ENCODE assay signal across 37 cellular contexts in the genomic region with DNA sequence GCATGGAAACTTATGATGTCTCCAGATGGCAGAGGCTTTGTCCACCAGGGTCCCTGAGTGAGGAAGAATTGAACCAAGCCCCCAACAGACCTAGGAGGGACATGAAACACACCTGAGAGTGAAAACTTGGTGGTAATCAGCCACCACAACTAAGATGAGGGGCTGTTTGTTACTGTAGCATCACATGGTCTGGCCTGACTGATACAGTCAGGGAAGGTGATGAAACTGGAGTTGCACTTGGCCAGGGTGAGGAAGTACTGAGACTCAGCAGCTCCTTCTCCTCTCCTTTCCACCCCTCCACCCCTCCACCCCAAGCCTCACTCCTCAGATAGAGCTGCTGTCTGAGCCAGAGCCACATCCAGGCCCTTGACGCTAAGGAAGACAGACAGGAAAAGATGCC. TPM values are rescaled to one million over a fixed set of nuclear protein-coding genes. Genes with fewer than 3 reads are reported as not detected.
"Had no signal": no experiment of that assay in that cellular context is flagged by ENCODE, and none has a peak within 500 bp of the region (broad histone marks: within the 10 kb centered on the region; RNA-seq: fewer than 3 reads in every experiment).

No MANE protein-coding gene starts in this region.

- H3K4me3 Mint-ChIP-seq: activated CD4-positive, alpha-beta memory T cell treated with anti-CD3 and anti-CD28 coated beads for 36 hours; activated CD4-positive, alpha-beta T cell treated with anti-CD3 and anti-CD28 coated beads for 36 hours; activated CD4-positive, alpha-beta T cell treated with anti-CD3 and anti-CD28 coated beads, Interleukin-2, amount 10 ng/mL, durations not matched to agents 24 days and 14 days; activated CD8-positive, alpha-beta T cell treated with anti-CD3 and anti-CD28 coated beads, Interleukin-2, amount 10 ng/mL, durations not matched to agents 7 days and 5 days; activated naive CD4-positive, alpha-beta T cell treated with anti-CD3 and anti-CD28 coated beads for 36 hours; activated naive CD4-positive, alpha-beta T cell treated with anti-CD3 and anti-CD28 coated beads, Interleukin-2, amount 50 U/mL, for 24 hours; activated naive CD8-positive, alpha-beta T cell treated with anti-CD3 and anti-CD28 coated beads for 36 hours; activated naive CD8-positive, alpha-beta T cell treated with anti-CD3 and anti-CD28 coated beads, Interleukin-2, amount 50 U/mL, for 24 hours; activated T-cell treated with anti-CD3 and anti-CD28 coated beads, Interleukin-2, amount 50 U/mL, for 24 hours; activated T-cell treated with anti-CD3 and anti-CD28 coated beads, Interleukin-2, amount 50 U/mL, for 72 hours; dendritic cell treated with granulocyte-macrophage colony-stimulating factor and Interleukin-4, amounts not matched to agents 40 ng/mL and 50 ng/mL, for 4 days; effector memory CD8-positive, alpha-beta T cell had no signal

- DNase-seq: activated CD4-positive, alpha-beta memory T cell treated with anti-CD3 and anti-CD28 coated beads for 36 hours; activated CD4-positive, alpha-beta T cell treated with anti-CD3 and anti-CD28 coated beads for 36 hours; activated CD4-positive, alpha-beta T cell treated with anti-CD3 and anti-CD28 coated beads, Interleukin-2, amount 10 ng/mL, durations not matched to agents 24 days and 14 days; activated CD4-positive, CD25-positive, alpha-beta regulatory T cell; activated CD4-positive, CD25-positive, alpha-beta regulatory T cell treated with anti-CD3 and anti-CD28 coated beads, Interleukin-2, amount 50 U/mL, for 72 hours; activated CD8-positive, alpha-beta T cell treated with anti-CD3 and anti-CD28 coated beads, Interleukin-2, amount 10 ng/mL, durations not matched to agents 7 days and 5 days; activated naive CD4-positive, alpha-beta T cell treated with anti-CD3 and anti-CD28 coated beads for 36 hours; activated naive CD8-positive, alpha-beta T cell treated with anti-CD3 and anti-CD28 coated beads for 36 hours; activated naive CD8-positive, alpha-beta T cell treated with anti-CD3 and anti-CD28 coated beads, Interleukin-2, amount 50 U/mL, for 24 hours; activated T-cell treated with anti-CD3 and anti-CD28 coated beads for 4 hours; activated T-cell treated with anti-CD3 and anti-CD28 coated beads, Interleukin-2, amount 50 U/mL, for 24 hours; activated T-cell treated with anti-CD3 and anti-CD28 coated beads, Interleukin-2, amount 50 U/mL, for 72 hours; amygdala; aorta; body of pancreas; central memory CD4-positive, alpha-beta T cell; cerebellar nuclear complex; colonic mucosa; dorsolateral prefrontal cortex; effector CD4-positive, alpha-beta T cell; effector memory CD8-positive, alpha-beta T cell; esophagus squamous epithelium; foreskin melanocyte; heart right ventricle; T-helper 2 cell had no signal

- H3K9me3 ChIP-seq: adrenal gland, body of pancreas, colonic mucosa, esophagus squamous epithelium, gastroesophageal sphincter had no signal

- H3K4me1 Mint-ChIP-seq: activated CD4-positive, alpha-beta T cell treated with anti-CD3 and anti-CD28 coated beads for 36 hours; activated CD4-positive, alpha-beta T cell treated with anti-CD3 and anti-CD28 coated beads, Interleukin-2, amount 10 ng/mL, durations not matched to agents 24 days and 14 days; activated naive CD8-positive, alpha-beta T cell treated with anti-CD3 and anti-CD28 coated beads for 36 hours; activated naive CD8-positive, alpha-beta T cell treated with anti-CD3 and anti-CD28 coated beads, Interleukin-2, amount 50 U/mL, for 24 hours had no signal

- H3K36me3 ChIP-seq: adrenal gland, colonic mucosa, esophagus squamous epithelium, gastroesophageal sphincter, heart right ventricle had no signal

- H3K9me3 Mint-ChIP-seq: activated CD4-positive, alpha-beta T cell treated with anti-CD3 and anti-CD28 coated beads, Interleukin-2, amount 10 ng/mL, durations not matched to agents 24 days and 14 days; activated naive CD4-positive, alpha-beta T cell treated with anti-CD3 and anti-CD28 coated beads for 36 hours; activated naive CD4-positive, alpha-beta T cell treated with anti-CD3 and anti-CD28 coated beads, Interleukin-2, amount 50 U/mL, for 24 hours; activated naive CD8-positive, alpha-beta T cell treated with anti-CD3 and anti-CD28 coated beads, Interleukin-2, amount 50 U/mL, for 24 hours; activated T-cell treated with anti-CD3 and anti-CD28 coated beads, Interleukin-2, amount 50 U/mL, for 24 hours; dendritic cell treated with granulocyte-macrophage colony-stimulating factor and Interleukin-4, amounts not matched to agents 40 ng/mL and 50 ng/mL, for 4 days; effector memory CD8-positive, alpha-beta T cell had no signal

- H3K27ac Mint-ChIP-seq: activated CD4-positive, alpha-beta memory T cell treated with anti-CD3 and anti-CD28 coated beads for 36 hours; activated CD4-positive, alpha-beta T cell treated with anti-CD3 and anti-CD28 coated beads for 36 hours; activated CD4-positive, alpha-beta T cell treated with anti-CD3 and anti-CD28 coated beads, Interleukin-2, amount 10 ng/mL, durations not matched to agents 24 days and 14 days; activated CD8-positive, alpha-beta T cell treated with anti-CD3 and anti-CD28 coated beads, Interleukin-2, amount 10 ng/mL, durations not matched to agents 7 days and 5 days; activated naive CD4-positive, alpha-beta T cell treated with anti-CD3 and anti-CD28 coated beads for 36 hours; activated naive CD4-positive, alpha-beta T cell treated with anti-CD3 and anti-CD28 coated beads, Interleukin-2, amount 50 U/mL, for 24 hours; activated naive CD8-positive, alpha-beta T cell treated with anti-CD3 and anti-CD28 coated beads for 36 hours; activated naive CD8-positive, alpha-beta T cell treated with anti-CD3 and anti-CD28 coated beads, Interleukin-2, amount 50 U/mL, for 24 hours; activated T-cell treated with anti-CD3 and anti-CD28 coated beads, Interleukin-2, amount 50 U/mL, for 24 hours; activated T-cell treated with anti-CD3 and anti-CD28 coated beads, Interleukin-2, amount 50 U/mL, for 72 hours; dendritic cell treated with granulocyte-macrophage colony-stimulating factor and Interleukin-4, amounts not matched to agents 40 ng/mL and 50 ng/mL, for 4 days; effector memory CD8-positive, alpha-beta T cell had no signal

- ATAC-seq: activated CD4-positive, alpha-beta T cell treated with anti-CD3 and anti-CD28 coated beads for 36 hours; activated CD8-positive, alpha-beta T cell treated with anti-CD3 and anti-CD28 coated beads, Interleukin-2, amount 10 ng/mL, durations not matched to agents 7 days and 5 days; activated naive CD8-positive, alpha-beta T cell treated with anti-CD3 and anti-CD28 coated beads, Interleukin-2, amount 50 U/mL, for 24 hours; activated T-cell treated with anti-CD3 and anti-CD28 coated beads, Interleukin-2, amount 50 U/mL, for 72 hours; body of pancreas; effector memory CD8-positive, alpha-beta T cell; gastroesophageal sphincter; heart right ventricle had no signal

- H3K36me3 Mint-ChIP-seq: activated CD4-positive, alpha-beta memory T cell treated with anti-CD3 and anti-CD28 coated beads for 36 hours; activated naive CD4-positive, alpha-beta T cell treated with anti-CD3 and anti-CD28 coated beads, Interleukin-2, amount 50 U/mL, for 24 hours; activated naive CD8-positive, alpha-beta T cell treated with anti-CD3 and anti-CD28 coated beads for 36 hours had no signal

- H3K4me1 ChIP-seq: adrenal gland, body of pancreas, colonic mucosa, esophagus squamous epithelium, gastroesophageal sphincter, heart right ventricle had no signal

- H3K27ac ChIP-seq: adrenal gland, body of pancreas, colonic mucosa, dorsolateral prefrontal cortex, epithelial cell of prostate, esophagus squamous epithelium, gastroesophageal sphincter, heart right ventricle had no signal

- H3K4me3 ChIP-seq: adrenal gland, body of pancreas, colonic mucosa, dorsolateral prefrontal cortex, esophagus squamous epithelium, gastroesophageal sphincter, heart right ventricle had no signal

- FAIRE-seq: endometrium, endothelial cell of umbilical vein had no signal

- H3K27me3 Mint-ChIP-seq: activated CD4-positive, alpha-beta T cell treated with anti-CD3 and anti-CD28 coated beads, Interleukin-2, amount 10 ng/mL, durations not matched to agents 24 days and 14 days had no signal

- H3K27me3 ChIP-seq: adrenal gland, body of pancreas, colonic mucosa, esophagus squamous epithelium had no signal

RNA-seq across cellular contexts. Expression of a gene that starts 37.2 kb away (rescaled TPM):
- total RNA-seq: activated CD4-positive, alpha-beta memory T cell treated with anti-CD3 and anti-CD28 coated beads for 36 hours; activated CD4-positive, alpha-beta T cell treated with anti-CD3 and anti-CD28 coated beads for 36 hours; activated CD4-positive, alpha-beta T cell treated with anti-CD3 and anti-CD28 coated beads, Interleukin-2, amount 10 ng/mL, durations not matched to agents 24 days and 14 days; activated CD8-positive, alpha-beta T cell treated with anti-CD3 and anti-CD28 coated beads, Interleukin-2, amount 10 ng/mL, durations not matched to agents 7 days and 5 days; activated naive CD4-positive, alpha-beta T cell treated with anti-CD3 and anti-CD28 coated beads for 36 hours; activated naive CD8-positive, alpha-beta T cell treated with anti-CD3 and anti-CD28 coated beads for 36 hours; activated T-cell treated with anti-CD3 and anti-CD28 coated beads, Interleukin-2, amount 50 U/mL, for 72 hours; adrenal gland; aorta; body of pancreas; colonic mucosa; dorsolateral prefrontal cortex; endothelial cell of umbilical vein; esophagus squamous epithelium; fibroblast of lung; fibroblast of villous mesenchyme; gastroesophageal sphincter; glomerular endothelial cell; heart right ventricle; T-helper 1 cell treated with Interleukin-12 subunit alpha and Interleukin-12 subunit beta and Interleukin-4 antibody, amounts not matched to agents 30 ng/mL and 1 ng/mL, for 36 hours had no signal
- polyA plus RNA-seq: adrenal gland, aorta, endothelial cell of umbilical vein, esophagus, fibroblast of lung, heart right ventricle had no signal
